Comparison of ENCODE assay signal across 24 cellular contexts in genomic region chr10:77817541-77817940, GRCh38.
"Had no signal": no experiment of that assay in that cellular context is flagged by ENCODE, and none has a peak within 500 bp of the region (broad histone marks: within the 10 kb centered on the region; RNA-seq: fewer than 3 reads in every experiment).

No MANE protein-coding gene starts in this region.

- H3K27me3 Mint-ChIP-seq: naive thymus-derived CD4-positive, alpha-beta T cell; type B pancreatic cell had no signal

- FAIRE-seq: frontal cortex, pancreas had no signal

- H3K4me3 Mint-ChIP-seq: immature natural killer cell; naive thymus-derived CD4-positive, alpha-beta T cell; nephron; stimulated activated effector memory CD8-positive, alpha-beta T cell treated with anti-CD3 and anti-CD28 coated beads, Interleukin-12 subunit alpha, Interleukin-12 subunit beta, amount 100 ng/mL, for 72 hours; type B pancreatic cell had no signal

- DNase-seq: central memory CD4-positive, alpha-beta T cell; dermis blood vessel endothelial cell; effector memory CD4-positive, alpha-beta T cell; hypothalamus; immature natural killer cell; islet precursor cell; mesenchymal stem cell; midbrain; naive thymus-derived CD4-positive, alpha-beta T cell; nucleus accumbens; sigmoid colon; stimulated activated CD4-positive, alpha-beta T cell treated with anti-CD3 and anti-CD28 coated beads, Interleukin-2, amount 100 ng/mL, for 24 hours; stimulated activated CD4-positive, alpha-beta T cell treated with anti-CD3 and anti-CD28 coated beads, Interleukin-4, amount 100 ng/mL, for 24 hours; stimulated activated naive CD4-positive, alpha-beta T cell treated with Interleukin-2 at 50 U/mL for 16 hours; stomach; thyroid gland had no signal

- H3K9me3 Mint-ChIP-seq: immature natural killer cell; nephron; stimulated activated effector memory CD8-positive, alpha-beta T cell treated with anti-CD3 and anti-CD28 coated beads, Interleukin-12 subunit alpha, Interleukin-12 subunit beta, amount 100 ng/mL, for 72 hours; type B pancreatic cell had no signal

- H3K27ac Mint-ChIP-seq: nephron, type B pancreatic cell had no signal

- ATAC-seq: naive thymus-derived CD4-positive, alpha-beta T cell; pancreas; stimulated activated effector memory CD8-positive, alpha-beta T cell treated with anti-CD3 and anti-CD28 coated beads, Interleukin-12 subunit alpha, Interleukin-12 subunit beta, amount 100 ng/mL, for 72 hours had no signal

- H3K4me3 ChIP-seq: coronary artery, pancreas, prostate gland, right atrium auricular region, sigmoid colon, stomach, thyroid gland had no signal

- H3K4me1 Mint-ChIP-seq: immature natural killer cell, nephron had no signal
